In genomic region chr14:103727313-103728000, GRCh38 we compare ENCODE assay signal across 30 cellular contexts. TPM values are rescaled to one million over a fixed set of nuclear protein-coding genes. Genes with fewer than 3 reads are reported as not detected.
DNase-seq lines count a peak whose midpoint lies in the region; ATAC-seq, FAIRE-seq and TF ChIP-seq lines count a peak whose summit lies in the region.
"Had no signal": no experiment of that assay in that cellular context is flagged by ENCODE, and none has a peak within 500 bp of the region (broad histone marks: within the 10 kb centered on the region; RNA-seq: fewer than 3 reads in every experiment).

No MANE protein-coding gene starts in this region.

- ATAC-seq in GM18520 (IDR thresholded peaks at IDR 0.05; ENCODE audit: unreplicated experiment) (no peak), GM21447 (IDR thresholded peaks at IDR 0.05; ENCODE audit: unreplicated experiment) (no peak)
- ATAC-seq: CD8-positive, alpha-beta T cell; stimulated activated naive B cell treated with anti-CD40 and anti-IgM and Interleukin-4, amounts not matched to agents 10 μg/mL and 1 μg/mL and 100 μg/mL, for 72 hours had no signal

- FAIRE-seq in GM12891 (lab: Jason Lieb, UNC) = no peak
- FAIRE-seq: frontal cortex, GM19239, keratinocyte, pancreas had no signal

- H3K27ac ChIP-seq in VCaP = peak overlapping the region; percentile 96
- H3K27ac ChIP-seq: pancreas had no signal

- peak; percentile 73 for TF ChIP-seq CTCF in VCaP (conservative IDR thresholded peaks at IDR 0.05)

- no peaks in the 10 kb centered on the region for H3K27me3 ChIP-seq in H7 (ENCODE audit: control insufficient read depth, insufficient read depth, low read length)
- H3K27me3 ChIP-seq: esophagus muscularis mucosa, pancreas had no signal

- DNase-seq in H7 (peak; percentile 66), left kidney (ENCODE audit: low read depth, low spot score) (peak; percentile 85), retina (peak; percentile 44), GM12891 (ENCODE audit: insufficient read length, low spot score) (no peak), C1 segment of cervical spinal cord (lab: John Stamatoyannopoulos, UW) (no peak)
- DNase-seq: activated B cell treated with CpG ODN at 0.5 μM for 24 hours; activated CD4-positive, alpha-beta T cell treated with anti-CD3 and anti-CD28 coated beads, Interleukin-2, amount 50 U/mL, for 4 hours; activated CD8-positive, alpha-beta memory T cell treated with anti-CD3 and anti-CD28 coated beads, Interleukin-2, amount 50 U/mL, for 48 hours; CD8-positive, alpha-beta T cell; DMS153; effector memory CD4-positive, alpha-beta T cell; GDM1; mesendoderm; naive thymus-derived CD8-positive, alpha-beta T cell; NCI-H2081 treated with DMSO at 0.1 percent for 48 hours; NCI-H526 treated with DMSO at 0.1 percent for 48 hours; RPMI8226; stimulated activated CD4-positive, alpha-beta T cell treated with anti-CD3 and anti-CD28 coated beads, Interleukin-2, amount 100 ng/mL, for 24 hours; stimulated activated naive B cell treated with anti-CD40 and anti-IgM and Interleukin-4, amounts not matched to agents 10 μg/mL and 1 μg/mL and 100 μg/mL, for 72 hours; T1000 had no signal

- peaks cover 10% of the 10 kb centered on the region for H3K36me3 ChIP-seq in H7 (replicated peaks; ENCODE audit: control insufficient read depth, insufficient read depth, low read length)
- H3K36me3 ChIP-seq: pancreas had no signal

- H3K4me3 ChIP-seq in H7 (ENCODE audit: insufficient read depth, low read depth, low read length) = no peak overlapping the region
- H3K4me3 ChIP-seq: esophagus muscularis mucosa, pancreas, skin epidermis, thoracic aorta had no signal

- no peak for TF ChIP-seq POLR2A in GM12891 (IDR thresholded peaks at IDR 0.05; ENCODE audit: low read depth, low read length)

TF ChIP-seq in GM12891, 5 proteins besides CTCF, POLR2A, EP300 and RAD21:
- no peak for TF ChIP-seq TAF1 (IDR thresholded peaks at IDR 0.05; ENCODE audit: low read depth, low read length)
- no peak for TF ChIP-seq SPI1 (IDR thresholded peaks at IDR 0.05; ENCODE audit: low read depth, low read length)
- no peak for TF ChIP-seq PAX5 (IDR thresholded peaks at IDR 0.05; ENCODE audit: insufficient read depth, low read length, severe bottlenecking)
- TF ChIP-seq POU2F2 (IDR thresholded peaks at IDR 0.05; ENCODE audit: low read depth, low read length) = no peak
- no peak for TF ChIP-seq POLR2AphosphoS5 (IDR thresholded peaks at IDR 0.05; ENCODE audit: low read depth, low read length)

RNA-seq across cellular contexts. Expression of gene ZFYVE21, which starts 11.8 kb away (rescaled TPM):
- total RNA-seq in H7 (2014; rRNA removed; shearing (Covaris generic)) = 52.8 and 60.9 TPM in 2 replicates
- polyA plus RNA-seq in GM12891 (2012; ENCODE audit: low read depth, missing spikeins) = 11.1 TPM

RNA-seq across cellular contexts. Expression of gene XRCC3, which starts 12.2 kb away (rescaled TPM):
- total RNA-seq in H7 (2014; rRNA removed; shearing (Covaris generic)) = 69.5 and 75.1 TPM in 2 replicates
- polyA plus RNA-seq in GM12891 (2012; ENCODE audit: low read depth, missing spikeins) = 21.0 TPM

Comparison
In these comparisons a context has a peak if more than half of its experiments do, and no peak if none do; other contexts are left out.
1. DNase-seq: peak in H7 (single experiment), left kidney (single experiment) and retina (single experiment); none in GM12891 (single experiment) and C1 segment of cervical spinal cord (0 of 14).